ENCODE assay signal across 8 cellular contexts in the genomic region with DNA sequence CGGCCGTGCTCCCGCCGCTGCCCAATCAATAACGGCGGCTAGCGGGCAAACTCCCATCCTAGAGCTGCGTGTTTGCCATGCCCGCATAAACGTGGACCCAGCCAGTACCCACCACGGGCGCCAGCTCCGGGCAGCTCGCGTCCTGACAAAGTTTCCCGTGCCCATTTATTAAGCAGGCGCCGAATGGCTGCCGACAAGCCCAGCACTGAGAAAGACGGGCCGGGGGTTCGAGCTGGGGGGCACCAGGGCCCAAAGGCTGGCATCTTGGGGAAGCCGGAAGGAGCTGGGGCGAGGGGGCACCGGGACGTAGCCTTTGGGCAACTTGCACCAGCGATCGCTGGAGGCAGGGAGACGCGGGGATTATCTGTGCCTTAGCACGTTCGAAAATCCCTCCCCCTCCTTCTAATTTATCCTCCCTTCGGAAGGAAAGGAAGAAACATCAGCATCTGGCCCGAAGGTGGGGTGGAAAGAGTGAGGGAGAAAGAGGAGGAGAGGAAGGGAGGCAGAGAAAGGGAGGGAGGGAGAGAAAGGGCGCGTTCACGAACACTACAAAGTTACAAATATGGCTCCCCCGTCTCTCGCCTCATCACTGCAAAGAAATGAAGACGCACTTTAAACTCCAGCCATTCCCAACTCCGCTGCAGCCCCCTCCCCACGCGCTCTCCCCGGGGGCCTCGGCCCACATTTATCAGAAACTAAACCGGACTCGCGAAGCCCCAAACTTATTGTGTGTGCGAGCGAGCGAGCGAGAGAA. TPM values are rescaled to one million over a fixed set of nuclear protein-coding genes. Genes with fewer than 3 reads are reported as not detected.
DNase-seq lines count a peak whose midpoint lies in the region; ATAC-seq and TF ChIP-seq lines count a peak whose summit lies in the region.

No MANE protein-coding gene starts in this region.

- TF ChIP-seq CTCF in WI38 (IDR thresholded peaks at IDR 0.05; ENCODE audit: low read depth, low read length), result no peak
- TF ChIP-seq CTCF in left lung (IDR thresholded peaks at IDR 0.05), result no peak

- H3K27me3 ChIP-seq in left lung, result no peaks in the 10 kb centered on the region

- H3K4me3 ChIP-seq in WI38 (ENCODE audit: low read depth, low read length) (peak overlapping the region; percentile 89), left lung (peak overlapping the region; percentile 66 to 90)

- ATAC-seq in left lung (peak; percentile 1), HG02973 (IDR thresholded peaks at IDR 0.05; ENCODE audit: unreplicated experiment) (no peak), HG02852 (IDR thresholded peaks at IDR 0.05; ENCODE audit: unreplicated experiment) (no peak)

- TF ChIP-seq POLR2A in GM10847 (IDR thresholded peaks at IDR 0.05; ENCODE audit: extremely low read depth, insufficient read length), result peak; percentile 8

- H3K27ac ChIP-seq in cingulate gyrus (ENCODE audit: low read depth, low read length), result peak overlapping the region; percentile 95
- peak overlapping the region; percentile 98 to 99 for H3K27ac ChIP-seq in left lung

- peaks cover 18 to 41% of the 10 kb centered on the region in 2 donors for H3K4me1 ChIP-seq in left lung

- no peaks in the 10 kb centered on the region for H3K36me3 ChIP-seq in left lung

- no peaks in the 10 kb centered on the region for H3K9me3 ChIP-seq in left lung

- intact Hi-C loops in left lung (cut with DNase I), result loop anchor here in 1 of 2 donors (10.0 kb wide), 1 partner anchor 45 kb away; no protein-coding TSS in a partner anchor

- DNase-seq in M059J (ENCODE audit: low read depth), result peak; percentile 73
- peak; percentile 53 to 84 for DNase-seq in left lung
- DNase-seq in stimulated activated CD4-positive, alpha-beta T cell treated with anti-CD3 and anti-CD28 coated beads, Interleukin-4, amount 100 ng/mL, for 4 hours, result peak; percentile 31 to 43

RNA-seq across cellular contexts. Expression of a gene that starts 1.1 kb away (rescaled TPM):
- 102 and 114 TPM in 2 replicates for total RNA-seq in M059J (2014; rRNA removed; shearing (Covaris generic))
- total RNA-seq in left lung, result 100 to 1,000 TPM; 111 to 127 TPM
